Comparison of ENCODE assay signal across 18 cellular contexts in the genomic region with DNA sequence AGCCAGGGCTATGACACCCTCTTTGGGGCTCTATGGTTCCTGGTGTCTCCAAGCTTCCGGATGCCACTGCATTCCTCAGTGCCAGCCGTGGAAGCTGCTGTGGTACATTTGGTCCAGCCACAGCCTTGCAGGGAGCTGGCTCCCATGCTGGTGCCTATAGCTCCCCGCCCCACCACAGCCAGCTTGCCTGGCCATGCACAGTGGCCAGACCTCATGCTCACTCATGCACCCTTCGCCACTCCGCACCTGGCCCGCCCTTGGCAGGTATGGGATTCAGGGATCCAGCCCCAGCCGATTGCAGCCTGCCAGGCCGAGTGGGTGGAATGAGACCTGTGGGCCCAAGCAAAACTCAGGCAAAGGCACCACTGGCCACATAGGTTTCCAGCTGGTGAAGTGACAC.
DNase-seq lines count a peak whose midpoint lies in the region; ATAC-seq and TF ChIP-seq lines count a peak whose summit lies in the region.
"Had no signal": no experiment of that assay in that cellular context is flagged by ENCODE, and none has a peak within 500 bp of the region (broad histone marks: within the 10 kb centered on the region; RNA-seq: fewer than 3 reads in every experiment).

No MANE protein-coding gene starts in this region.

- no peak overlapping the region for H4K91ac ChIP-seq in trophoblast cell (ENCODE audit: low read depth, low read length)

- POLR2A ChIA-PET in HEK293T (lab: Yijun Ruan, JAX): no interaction called here

- no peaks in the 10 kb centered on the region for H3K9me3 ChIP-seq in trophoblast cell (ENCODE audit: insufficient read depth, low read depth, low read length)
- H3K9me3 ChIP-seq: BLaER1, Caco-2 had no signal

- no peaks in the 10 kb centered on the region for H3K4me1 Mint-ChIP-seq in stimulated activated memory B cell treated with anti-CD40 and anti-IgM and Interleukin-4, amounts not matched to agents 10 μg/mL and 1 μg/mL and 100 μg/mL, for 72 hours
- H3K4me1 Mint-ChIP-seq: B cell; CD4-positive, CD25-positive, alpha-beta regulatory T cell had no signal

- H4K8ac ChIP-seq in trophoblast cell (ENCODE audit: low read depth, low read length): no peak overlapping the region

- H2BK120ac ChIP-seq in trophoblast cell (ENCODE audit: insufficient read depth, low read length, poor library complexity): no peak overlapping the region

- WGBS in trophoblast cell (ENCODE audit: extremely low coverage, insufficient coverage, insufficient read length): no CpG with 5 or more reads among the region's 8 CpGs

- intact Hi-C loops in Right ventricle myocardium inferior (cut with DNase I) (no loop called here), Right ventricle myocardium superior (cut with DNase I) (no loop called here)

- H3K36me3 ChIP-seq in trophoblast cell (ENCODE audit: control insufficient read depth in 1 of 2, insufficient read depth in 2 of 2, low read length in 2 of 2): no peaks in the 10 kb centered on the region
- H3K36me3 ChIP-seq: BLaER1 had no signal

- H3K4ac ChIP-seq in trophoblast cell (ENCODE audit: low read depth, low read length): no peak overlapping the region

- H3K79me1 ChIP-seq in trophoblast cell (ENCODE audit: low read length): no peaks in the 10 kb centered on the region

- H3K9ac ChIP-seq in trophoblast cell (ENCODE audit: low read length): no peak overlapping the region
- H3K9ac ChIP-seq: BLaER1, GM23248 had no signal

- no peaks in the 10 kb centered on the region for H3K27me3 ChIP-seq in trophoblast cell (ENCODE audit: insufficient read depth, low read length)
- H3K27me3 ChIP-seq: BLaER1 had no signal

- H3K18ac ChIP-seq in trophoblast cell (ENCODE audit: low read length): no peak overlapping the region

- H3K4me3 ChIP-seq in trophoblast cell (ENCODE audit: low read depth, low read length): peak overlapping the region; percentile 25
- H3K4me3 ChIP-seq: BLaER1, GM23248 had no signal

- H2AFZ ChIP-seq in trophoblast cell (ENCODE audit: insufficient read depth, low read length, poor library complexity): no peak overlapping the region
- H2AFZ ChIP-seq: GM23248 had no signal

- no peak overlapping the region for H3K4me3 Mint-ChIP-seq in stimulated activated memory B cell treated with anti-CD40 and anti-IgM and Interleukin-4, amounts not matched to agents 10 μg/mL and 1 μg/mL and 100 μg/mL, for 72 hours
- H3K4me3 Mint-ChIP-seq: B cell; CD4-positive, CD25-positive, alpha-beta regulatory T cell; CD8-positive, alpha-beta T cell had no signal

- no peak overlapping the region for H4K12ac ChIP-seq in trophoblast cell (ENCODE audit: low read depth, low read length)

- no peak overlapping the region for H3K23ac ChIP-seq in trophoblast cell (ENCODE audit: low read length)

- peaks cover 5% of the 10 kb centered on the region for H3K9me3 Mint-ChIP-seq in stimulated activated memory B cell treated with anti-CD40 and anti-IgM and Interleukin-4, amounts not matched to agents 10 μg/mL and 1 μg/mL and 100 μg/mL, for 72 hours

- H3K27ac Mint-ChIP-seq in stimulated activated memory B cell treated with anti-CD40 and anti-IgM and Interleukin-4, amounts not matched to agents 10 μg/mL and 1 μg/mL and 100 μg/mL, for 72 hours: no peak overlapping the region
- H3K27ac Mint-ChIP-seq: B cell; CD4-positive, CD25-positive, alpha-beta regulatory T cell; CD8-positive, alpha-beta T cell had no signal

- H2BK5ac ChIP-seq in trophoblast cell (ENCODE audit: low read depth, low read length, poor library complexity): no peak overlapping the region

- H3K27me3 Mint-ChIP-seq in stimulated activated memory B cell treated with anti-CD40 and anti-IgM and Interleukin-4, amounts not matched to agents 10 μg/mL and 1 μg/mL and 100 μg/mL, for 72 hours: no peaks in the 10 kb centered on the region
- H3K27me3 Mint-ChIP-seq: B cell; CD4-positive, CD25-positive, alpha-beta regulatory T cell had no signal

- DNase-seq in Right ventricle myocardium inferior (ENCODE audit: missing footprints): peak; percentile 51
- DNase-seq in Right ventricle myocardium superior: no peak
- no peak for DNase-seq in trophoblast cell
- DNase-seq in HEK293T (ENCODE audit: extremely low spot score): no peak
- DNase-seq in cortex of kidney (lab: John Stamatoyannopoulos, UW): no peak
- DNase-seq: Caco-2; CD4-positive, CD25-positive, alpha-beta regulatory T cell; DMS153; DND-41; GM23248; H7; HCEC 1CT had no signal

- H3K36me3 Mint-ChIP-seq in stimulated activated memory B cell treated with anti-CD40 and anti-IgM and Interleukin-4, amounts not matched to agents 10 μg/mL and 1 μg/mL and 100 μg/mL, for 72 hours: no peaks in the 10 kb centered on the region
- H3K36me3 Mint-ChIP-seq: CD4-positive, CD25-positive, alpha-beta regulatory T cell; CD8-positive, alpha-beta T cell had no signal

- CTCF ChIA-PET in HEK293T (lab: Yijun Ruan, JAX): no interaction called here

- H3K27ac ChIP-seq in trophoblast cell (ENCODE audit: low read depth, low read length): no peak overlapping the region
- H3K27ac ChIP-seq: 22Rv1, BLaER1, C4-2B, GM23248 had no signal

- ATAC-seq in Right ventricle myocardium inferior (no peak), Right ventricle myocardium superior (ENCODE audit: poor library complexity) (no peak)
- peak; percentile 12 for ATAC-seq in stimulated activated memory B cell treated with anti-CD40 and anti-IgM and Interleukin-4, amounts not matched to agents 10 μg/mL and 1 μg/mL and 100 μg/mL, for 72 hours
- ATAC-seq: CD8-positive, alpha-beta T cell had no signal

- H3K4me1 ChIP-seq in trophoblast cell (ENCODE audit: control insufficient read depth in 1 of 2, insufficient read depth in 2 of 2, low read length in 2 of 2): no peaks in the 10 kb centered on the region
- H3K4me1 ChIP-seq: BLaER1, Caco-2 had no signal

- no peaks in the 10 kb centered on the region for H3K79me2 ChIP-seq in trophoblast cell (ENCODE audit: control insufficient read depth, insufficient read depth, low read length, poor library complexity)

- H3K4me2 ChIP-seq in trophoblast cell (ENCODE audit: low read length): no peak overlapping the region
- H3K4me2 ChIP-seq: BLaER1 had no signal

- no peak overlapping the region for H3K14ac ChIP-seq in trophoblast cell (ENCODE audit: low read length)

- H2AK5ac ChIP-seq in trophoblast cell (ENCODE audit: low read length): no peak overlapping the region

- H2BK12ac ChIP-seq in trophoblast cell (ENCODE audit: low read length): no peak overlapping the region

TF ChIP-seq in HEK293T, 16 proteins besides CTCF, POLR2A, EP300 and RAD21:
- TF ChIP-seq FOXA1 (IDR thresholded peaks at IDR 0.05): no peak
- TF ChIP-seq LEF1 (IDR thresholded peaks at IDR 0.05; ENCODE audit: borderline replicate concordance): no peak
- TF ChIP-seq L3MBTL2 (conservative IDR thresholded peaks at IDR 0.05): no peak
- no peak for TF ChIP-seq CTBP1 (IDR thresholded peaks at IDR 0.05; ENCODE audit: borderline replicate concordance)
- TF ChIP-seq ZNF384 (IDR thresholded peaks at IDR 0.05): no peak
- TF ChIP-seq TARDBP (IDR thresholded peaks at IDR 0.05): no peak
- TF ChIP-seq SUZ12 (IDR thresholded peaks at IDR 0.05): no peak
- TF ChIP-seq FOXM1 (IDR thresholded peaks at IDR 0.05; ENCODE audit: borderline replicate concordance): no peak
- TF ChIP-seq BHLHE40 (IDR thresholded peaks at IDR 0.05; ENCODE audit: borderline replicate concordance): no peak
- no peak for TF ChIP-seq ARNT (IDR thresholded peaks at IDR 0.05)
- TF ChIP-seq, protein P1, sequence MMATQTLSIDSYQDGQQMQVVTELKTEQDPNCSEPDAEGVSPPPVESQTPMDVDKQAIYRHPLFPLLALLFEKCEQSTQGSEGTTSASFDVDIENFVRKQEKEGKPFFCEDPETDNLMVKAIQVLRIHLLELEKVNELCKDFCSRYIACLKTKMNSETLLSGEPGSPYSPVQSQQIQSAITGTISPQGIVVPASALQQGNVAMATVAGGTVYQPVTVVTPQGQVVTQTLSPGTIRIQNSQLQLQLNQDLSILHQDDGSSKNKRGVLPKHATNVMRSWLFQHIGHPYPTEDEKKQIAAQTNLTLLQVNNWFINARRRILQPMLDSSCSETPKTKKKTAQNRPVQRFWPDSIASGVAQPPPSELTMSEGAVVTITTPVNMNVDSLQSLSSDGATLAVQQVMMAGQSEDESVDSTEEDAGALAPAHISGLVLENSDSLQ (IDR thresholded peaks at IDR 0.05): no peak
- no peak for TF ChIP-seq ELF4 (IDR thresholded peaks at IDR 0.05)
- TF ChIP-seq HDGF (IDR thresholded peaks at IDR 0.05; ENCODE audit: borderline replicate concordance): no peak
